ENCODE assay signal across 8 cellular contexts in genomic region chr12:113154351-113154973, GRCh38. TPM values are rescaled to one million over a fixed set of nuclear protein-coding genes. Genes with fewer than 3 reads are reported as not detected.
A peak's percentile ranks its signal among the peaks of the same experiment; 100 is the strongest.
DNase-seq lines count a peak whose midpoint lies in the region; ATAC-seq and TF ChIP-seq lines count a peak whose summit lies in the region.

No MANE protein-coding gene starts in this region.

- H3K79me2 ChIP-seq in GM23338 (replicated peaks; ENCODE audit: insufficient read depth): no peaks in the 10 kb centered on the region

- no peak for TF ChIP-seq CTCF in GM23338 (conservative IDR thresholded peaks at IDR 0.05; ENCODE audit: low read depth in 2 of 2)
- TF ChIP-seq CTCF in CD14-positive monocyte (IDR thresholded peaks at IDR 0.05): no peak

- H3K36me3 Mint-ChIP-seq in GM23338 (ENCODE audit: low read depth): peaks cover 23% of the 10 kb centered on the region
- H3K36me3 Mint-ChIP-seq in CD14-positive monocyte: peaks cover 29 to 38% of the 10 kb centered on the region in 2 donors

- peaks cover 19% of the 10 kb centered on the region; the same call in 1 of the 2 replicates for H3F3A ChIP-seq in GM23338 (replicated peaks; ENCODE audit: low read depth)

- peak overlapping the region; percentile 76 for H3K4me2 ChIP-seq in GM23338

- H3K4me1 ChIP-seq in GM23338 (ENCODE audit: insufficient read depth) (peaks cover 25% of the 10 kb centered on the region), adipocyte (ENCODE audit: control insufficient read depth, insufficient read depth, low read length) (peaks cover 9% of the 10 kb centered on the region)

- H4K20me1 ChIP-seq in GM23338 (replicated peaks; ENCODE audit: insufficient read depth): no peaks in the 10 kb centered on the region; the same call in 1 of the 2 replicates

- no peaks in the 10 kb centered on the region for H3K9me2 ChIP-seq in GM23338 (ENCODE audit: insufficient read depth)

- ATAC-seq in GM23338 (peak; percentile 70), sciatic nerve (no peak)

- DNase-seq in AG20443 (ENCODE audit: low spot score): peak; percentile 64
- DNase-seq in GM23338 (ENCODE audit: low spot score): peak; percentile 91
- peak; percentile 19 for DNase-seq in adipocyte (ENCODE audit: low read depth)
- DNase-seq in kidney tubule cell (ENCODE audit: low spot score): peak; percentile 25
- DNase-seq in NOMO-1 (lab: John Stamatoyannopoulos, UW; ENCODE audit: unreplicated experiment in 2 of 2): no peak
- no peak for DNase-seq in pons (ENCODE audit: low spot score)
- DNase-seq in sciatic nerve (ENCODE audit: low spot score): no peak
- DNase-seq in CD14-positive monocyte (ENCODE audit: low spot score): no peak

- H3K36me3 ChIP-seq in GM23338 (ENCODE audit: insufficient read depth) (no peaks in the 10 kb centered on the region; the same call in 1 of the 2 replicates), adipocyte (ENCODE audit: control insufficient read depth, insufficient read depth, low read length, severe bottlenecking) (peaks cover 25% of the 10 kb centered on the region)

- intact Hi-C loops in sciatic nerve (cut with DNase I) (no loop called here), CD14-positive monocyte (cut with micrococcal nuclease) (loop anchor here in 1 of 2 donors (5.0 to 10.0 kb wide), 2 partner anchors 107 to 270 kb away; no protein-coding TSS in a partner anchor)

- H3K27me3 ChIP-seq in GM23338 (ENCODE audit: insufficient read depth) (peaks cover 31% of the 10 kb centered on the region), adipocyte (replicated peaks; ENCODE audit: control insufficient read depth, insufficient read depth, low read length) (peaks cover 42% of the 10 kb centered on the region)

- H3K4me3 ChIP-seq in GM23338 (peak overlapping the region; percentile 63), adipocyte (ENCODE audit: low read length) (peak overlapping the region; percentile 27)

- H3K9me3 ChIP-seq in adipocyte (ENCODE audit: control insufficient read depth, low read length): no peaks in the 10 kb centered on the region

- H3K27ac Mint-ChIP-seq in GM23338: no peak overlapping the region
- H3K27ac Mint-ChIP-seq in CD14-positive monocyte: no peak overlapping the region

- H3K9ac ChIP-seq in adipocyte (ENCODE audit: low read length): no peak overlapping the region

- H2AFZ ChIP-seq in GM23338: peak overlapping the region; percentile 88

- H3K4me1 Mint-ChIP-seq in GM23338 (peaks cover 22% of the 10 kb centered on the region), CD14-positive monocyte (peaks cover 30% of the 10 kb centered on the region)

- H3K27ac ChIP-seq in GM23338 (ENCODE audit: low read depth): no peak overlapping the region

- H3K9me3 Mint-ChIP-seq in GM23338 (no peaks in the 10 kb centered on the region; the same call in 2 of the 3 replicates), CD14-positive monocyte (peaks cover 0 to 11% (median 8%) of the 10 kb centered on the region in 7 donors)

- peak overlapping the region; percentile 60 for H3K4me3 Mint-ChIP-seq in GM23338
- peak overlapping the region in 1 of 2 donors; percentile 83 for H3K4me3 Mint-ChIP-seq in CD14-positive monocyte

- peaks cover 35% of the 10 kb centered on the region for H3K27me3 Mint-ChIP-seq in GM23338 (ENCODE audit: insufficient read depth, low read depth, poor library complexity)
- H3K27me3 Mint-ChIP-seq in CD14-positive monocyte (ENCODE audit: low read depth in 3 of 3): peaks cover 60 to 70% (median 67%) of the 10 kb centered on the region in 3 donors

TF ChIP-seq in GM23338, 12 proteins besides CTCF, POLR2A, EP300 and RAD21:
- TF ChIP-seq EZH2phosphoT487 (IDR thresholded peaks at IDR 0.05; ENCODE audit: unreplicated experiment) (no peak), POLR2AphosphoS5 (IDR thresholded peaks at IDR 0.05; ENCODE audit: low read depth) (peak; percentile 66)

RNA-seq across cellular contexts. Expression of gene CFAP73, which starts 4.9 kb away (rescaled TPM):
- 0.59 TPM in 1 of 2 replicates, not detected in the other for total RNA-seq in GM23338 (2014; rRNA removed; shearing (Covaris generic))
- polyA plus RNA-seq in GM23338 (2016; fragmentation: Nextera tagmentation; extraction: Ambion mirVana) (0.50 and 0.54 TPM in 2 replicates), CD14-positive monocyte (under 1 TPM in 1 of 2 donors, not detected in 1; 0.14 TPM)
- total RNA-seq in sciatic nerve: 0.98 TPM

RNA-seq across cellular contexts. Expression of gene RASAL1, which starts 18.9 kb away (rescaled TPM):
- total RNA-seq in GM23338 (2014; rRNA removed; shearing (Covaris generic)): 5.4 and 8.2 TPM in 2 replicates
- 2.6 and 2.7 TPM in 2 replicates for polyA plus RNA-seq in GM23338 (2016; fragmentation: Nextera tagmentation; extraction: Ambion mirVana)
- 8.6 TPM for total RNA-seq in sciatic nerve
- polyA plus RNA-seq in CD14-positive monocyte: not detected

RNA-seq across cellular contexts. Expression of gene DDX54, which starts 30.8 kb away (rescaled TPM):
- total RNA-seq in GM23338 (2014; rRNA removed; shearing (Covaris generic)): 79.6 and 84.1 TPM in 2 replicates
- polyA plus RNA-seq in GM23338 (2016; fragmentation: Nextera tagmentation; extraction: Ambion mirVana): 89.4 and 89.5 TPM in 2 replicates
- total RNA-seq in sciatic nerve: 43.9 TPM
- 10 to 100 TPM in 1 of 2 donors, 1 to 10 TPM in 1; 7.9 to 13.6 TPM for polyA plus RNA-seq in CD14-positive monocyte

RNA-seq across cellular contexts. Expression of gene RITA1, which starts 31.1 kb away (rescaled TPM):
- total RNA-seq in GM23338 (2014; rRNA removed; shearing (Covaris generic)): 33.0 and 40.4 TPM in 2 replicates
- 20.0 and 21.4 TPM in 2 replicates for polyA plus RNA-seq in GM23338 (2016; fragmentation: Nextera tagmentation; extraction: Ambion mirVana)
- 7.8 TPM for total RNA-seq in sciatic nerve
- 10 to 100 TPM; 16.4 to 17.6 TPM for polyA plus RNA-seq in CD14-positive monocyte

Comparison
In these comparisons a context has a peak if more than half of its experiments do, and no peak if none do; other contexts are left out.
1. DNase-seq: peak in AG20443 (single experiment), GM23338 (single experiment), adipocyte (single experiment) and kidney tubule cell (single experiment); none in NOMO-1 (0 of 2), pons (single experiment), sciatic nerve (single experiment) and CD14-positive monocyte (single experiment).